1 cellular context compared by ENCODE assay signal in genomic region chr7:127822822-127823508, GRCh38.
TF ChIP-seq lines count a peak whose summit lies in the region.

No MANE protein-coding gene starts in this region.

TF ChIP-seq in WTC11, 78 proteins besides CTCF, POLR2A, EP300 and RAD21 (continued from another document):
- TF ChIP-seq AFF4 (CRISPR knock-in tag; IDR thresholded peaks at IDR 0.05; ENCODE audit: borderline replicate concordance), result no peak
- TF ChIP-seq, protein P1, sequence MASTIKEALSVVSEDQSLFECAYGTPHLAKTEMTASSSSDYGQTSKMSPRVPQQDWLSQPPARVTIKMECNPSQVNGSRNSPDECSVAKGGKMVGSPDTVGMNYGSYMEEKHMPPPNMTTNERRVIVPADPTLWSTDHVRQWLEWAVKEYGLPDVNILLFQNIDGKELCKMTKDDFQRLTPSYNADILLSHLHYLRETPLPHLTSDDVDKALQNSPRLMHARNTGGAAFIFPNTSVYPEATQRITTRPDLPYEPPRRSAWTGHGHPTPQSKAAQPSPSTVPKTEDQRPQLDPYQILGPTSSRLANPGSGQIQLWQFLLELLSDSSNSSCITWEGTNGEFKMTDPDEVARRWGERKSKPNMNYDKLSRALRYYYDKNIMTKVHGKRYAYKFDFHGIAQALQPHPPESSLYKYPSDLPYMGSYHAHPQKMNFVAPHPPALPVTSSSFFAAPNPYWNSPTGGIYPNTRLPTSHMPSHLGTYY (CRISPR knock-in tag; IDR thresholded peaks at IDR 0.05), result no peak
